In the genomic region with DNA sequence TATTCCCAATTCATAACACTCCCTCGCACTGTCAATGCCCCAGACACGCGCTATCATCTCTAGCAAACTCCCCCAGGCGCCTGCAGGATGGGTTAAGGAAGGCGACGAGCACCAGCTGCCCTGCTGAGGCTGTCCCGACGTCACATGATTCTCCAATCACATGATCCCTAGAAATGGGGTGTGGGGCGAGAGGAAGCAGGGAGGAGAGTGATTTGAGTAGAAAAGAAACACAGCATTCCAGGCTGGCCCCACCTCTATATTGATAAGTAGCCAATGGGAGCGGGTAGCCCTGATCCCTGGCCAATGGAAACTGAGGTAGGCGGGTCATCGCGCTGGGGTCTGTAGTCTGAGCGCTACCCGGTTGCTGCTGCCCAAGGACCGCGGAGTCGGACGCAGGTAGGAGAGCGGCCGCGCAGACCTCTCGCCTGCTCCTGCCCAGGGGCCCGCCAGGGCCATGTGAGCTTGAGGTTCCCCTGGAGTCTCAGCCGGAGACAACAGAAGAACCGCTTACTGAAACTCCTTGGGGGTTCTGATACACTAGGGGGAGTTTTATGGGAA, we compare ENCODE assay signal across 7 cellular contexts. TPM values are rescaled to one million over a fixed set of nuclear protein-coding genes. Genes with fewer than 3 reads are reported as not detected.
A peak's percentile ranks its signal among the peaks of the same experiment; 100 is the strongest.
DNase-seq lines count a peak whose midpoint lies in the region; ATAC-seq, FAIRE-seq and TF ChIP-seq lines count a peak whose summit lies in the region.

A gene (plus strand): TSS at position 364 of the 558 bp plus-strand sequence. CDS start 3,863 bp downstream, outside the sequence.

- FAIRE-seq in bronchial epithelial cell (lab: Jason Lieb, UNC) (peak; percentile 28), small intestine (lab: Jason Lieb, UNC) (peak; percentile 5)

- TF ChIP-seq CTCF in WI38 (IDR thresholded peaks at IDR 0.05; ENCODE audit: low read depth, low read length) (no peak), bronchial epithelial cell (IDR thresholded peaks at IDR 0.05; ENCODE audit: insufficient read depth, low read length, severe bottlenecking) (no peak)

- DNase-seq in NCI-H2196 treated with DMSO at 0.1 percent for 48 hours (lab: John Stamatoyannopoulos, UW; ENCODE audit: unreplicated experiment), result peak; percentile 98
- peak; percentile 97 for DNase-seq in bronchial epithelial cell (ENCODE audit: low read depth)
- DNase-seq in iPS-NIHi11 (ENCODE audit: low spot score), result peak; percentile 98
- peak; percentile 99 for DNase-seq in small intestine

- peak; percentile 55 for ATAC-seq in GM18517 (IDR thresholded peaks at IDR 0.05; ENCODE audit: unreplicated experiment)
- ATAC-seq in HG03095 (IDR thresholded peaks at IDR 0.05; ENCODE audit: unreplicated experiment), result peak; percentile 44

- WGBS in small intestine, 3 donors, result 0 to 1% (median 0%) methylated on average over 26 of the region's 26 CpGs

- H3K27ac ChIP-seq in small intestine (ENCODE audit: low read depth in 1 of 2, low read length in 1 of 2), result peak within 1 kb of the TSS; percentile 78 to 89

- H3K4me3 ChIP-seq in WI38 (ENCODE audit: low read depth, low read length), result peak within 1 kb of the TSS; percentile 97
- H3K4me3 ChIP-seq in bronchial epithelial cell (ENCODE audit: low read depth, low read length), result peak within 1 kb of the TSS; percentile 77
- H3K4me3 ChIP-seq in small intestine (ENCODE audit: low read depth in 1 of 2, low read length in 2 of 2), result peak within 1 kb of the TSS; percentile 52 to 84

- H3K9me3 ChIP-seq in small intestine (ENCODE audit: control insufficient read depth, low read depth), result no peaks in the 10 kb centered on the region

- H3K27me3 ChIP-seq in bronchial epithelial cell (ENCODE audit: control insufficient read depth, insufficient read depth, low read length) (no peaks in the 10 kb centered on the region), small intestine (ENCODE audit: control insufficient read depth in 2 of 2, insufficient read depth in 2 of 2, low read length in 2 of 2) (no peaks in the 10 kb centered on the region)

- peaks cover 0 to 4% of the 10 kb centered on the region in 2 donors for H3K4me1 ChIP-seq in small intestine (ENCODE audit: control insufficient read depth in 2 of 2, insufficient read depth in 1 of 2, low read depth in 1 of 2, low read length in 1 of 2)

- H3K36me3 ChIP-seq in bronchial epithelial cell (ENCODE audit: control insufficient read depth, insufficient read depth, low read length), result peaks cover 8% of the 10 kb centered on the region
- no peaks in the 10 kb centered on the region for H3K36me3 ChIP-seq in small intestine (ENCODE audit: control insufficient read depth in 2 of 2, insufficient read depth in 2 of 2, low read length in 2 of 2)

RNA-seq across cellular contexts. Expression of the gene that starts here (rescaled TPM):
- 200 and 513 TPM in 2 replicates for total RNA-seq in bronchial epithelial cell
- polyA plus RNA-seq in small intestine, result 100 to 1,000 TPM in 1 of 3 donors, 10 to 100 TPM in 2; 82.3 to 137 (median 85.9) TPM

Comparison
In these comparisons a context has a peak if more than half of its experiments do, and no peak if none do; other contexts are left out.
1. Peak in every context shown above with its lines: DNase-seq, ATAC-seq, H3K4me3 ChIP-seq and H3K27ac ChIP-seq.